Comparison of ENCODE assay signal across 8 cellular contexts in the genomic region with DNA sequence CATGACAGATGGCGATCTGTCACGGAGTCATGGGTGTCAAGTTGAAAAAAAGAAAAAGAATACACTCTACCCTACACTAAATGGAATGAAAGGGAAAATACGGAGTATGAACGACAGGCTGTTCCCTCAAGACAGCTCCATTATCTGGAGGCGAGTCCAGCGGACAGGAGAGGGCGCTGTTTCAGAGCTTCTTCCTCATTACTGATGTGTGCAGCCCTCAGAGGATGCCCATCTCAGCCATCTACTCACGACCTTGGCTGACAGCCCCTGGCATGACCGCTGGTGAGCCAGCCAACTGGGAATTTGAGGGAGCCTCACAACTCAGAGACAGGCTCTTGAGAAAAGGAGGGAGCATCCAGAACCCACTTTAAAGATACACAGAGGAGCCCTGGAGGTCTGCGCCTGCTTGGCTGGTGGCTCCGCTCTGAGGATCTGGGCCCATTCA. TPM values are rescaled to one million over a fixed set of nuclear protein-coding genes. Genes with fewer than 3 reads are reported as not detected.
A peak's percentile ranks its signal among the peaks of the same experiment; 100 is the strongest.
DNase-seq lines count a peak whose midpoint lies in the region; ATAC-seq and TF ChIP-seq lines count a peak whose summit lies in the region.

No MANE protein-coding gene starts in this region.

- H3K4me1 ChIP-seq in ascending aorta (peaks cover 0 to 3% of the 10 kb centered on the region in 2 donors), skeletal muscle satellite cell (ENCODE audit: control insufficient read depth, insufficient read depth, low read length) (peaks cover 67% of the 10 kb centered on the region)

- H3K36me3 Mint-ChIP-seq in T-helper 1 cell treated with Interleukin-12 subunit alpha and Interleukin-12 subunit beta and Interleukin-4 antibody, amounts not matched to agents 30 μg/mL and 1 μg/mL, for 36 hours (ENCODE audit: low read depth): peaks cover 3% of the 10 kb centered on the region

- H3K27ac ChIP-seq in 22Rv1 (no peak overlapping the region), ascending aorta (no peak overlapping the region)

- H3K9me3 ChIP-seq in ascending aorta: no peaks in the 10 kb centered on the region
- H3K9me3 ChIP-seq in skeletal muscle satellite cell (replicated peaks; ENCODE audit: low read length): no peaks in the 10 kb centered on the region

- ATAC-seq in HG03175 (IDR thresholded peaks at IDR 0.05; ENCODE audit: unreplicated experiment): no peak

- H3K27me3 ChIP-seq in ascending aorta: no peaks in the 10 kb centered on the region
- H3K27me3 ChIP-seq in skeletal muscle satellite cell (ENCODE audit: control insufficient read depth, insufficient read depth, low read length): no peaks in the 10 kb centered on the region

- peak overlapping the region; percentile 67 for H3K4me2 ChIP-seq in skeletal muscle satellite cell (ENCODE audit: low read length)

- H3K9me3 Mint-ChIP-seq in T-helper 1 cell treated with Interleukin-12 subunit alpha and Interleukin-12 subunit beta and Interleukin-4 antibody, amounts not matched to agents 30 μg/mL and 1 μg/mL, for 36 hours: no peaks in the 10 kb centered on the region

- peaks cover 61% of the 10 kb centered on the region for H3K4me1 Mint-ChIP-seq in T-helper 1 cell treated with Interleukin-12 subunit alpha and Interleukin-12 subunit beta and Interleukin-4 antibody, amounts not matched to agents 30 μg/mL and 1 μg/mL, for 36 hours (ENCODE audit: low read depth)

- DNase-seq in GM12865 (ENCODE audit: low read depth) (peak; percentile 86), KG1 (lab: John Stamatoyannopoulos, UW) (peak; percentile 60), ascending aorta (ENCODE audit: low spot score in 2 of 2) (peak in 1 of 2 donors; percentile 85), hippocampal formation (lab: John Stamatoyannopoulos, UW) (peak; percentile 32 to 46)

- H3K36me3 ChIP-seq in ascending aorta (no peaks in the 10 kb centered on the region), skeletal muscle satellite cell (ENCODE audit: insufficient read depth, low read length) (no peaks in the 10 kb centered on the region)

- TF ChIP-seq CTCF in 22Rv1 (IDR thresholded peaks at IDR 0.05) (peak; percentile 83), GM12865 (IDR thresholded peaks at IDR 0.05; ENCODE audit: insufficient read depth, low read depth, low read length, missing control alignments) (peak; percentile 82), ascending aorta (IDR thresholded peaks at IDR 0.05) (peak; percentile 33 to 54 (median 40))

- peak overlapping the region; percentile 88 for H3K4me3 Mint-ChIP-seq in T-helper 1 cell treated with Interleukin-12 subunit alpha and Interleukin-12 subunit beta and Interleukin-4 antibody, amounts not matched to agents 30 μg/mL and 1 μg/mL, for 36 hours

- H3K27me3 Mint-ChIP-seq in T-helper 1 cell treated with Interleukin-12 subunit alpha and Interleukin-12 subunit beta and Interleukin-4 antibody, amounts not matched to agents 30 μg/mL and 1 μg/mL, for 36 hours (ENCODE audit: low read depth): peaks cover 8% of the 10 kb centered on the region

- peak overlapping the region; percentile 83 for H3K9ac ChIP-seq in skeletal muscle satellite cell (ENCODE audit: low read depth, low read length)

- no peak overlapping the region for H3K4me3 ChIP-seq in GM12865 (ENCODE audit: low read depth, low read length)
- H3K4me3 ChIP-seq in ascending aorta: no peak overlapping the region
- peak overlapping the region; percentile 30 for H3K4me3 ChIP-seq in skeletal muscle satellite cell (ENCODE audit: low read length)

- intact Hi-C loops in ascending aorta (cut with DNase I): no loop called here

- peak overlapping the region; percentile 99 for H3K27ac Mint-ChIP-seq in T-helper 1 cell treated with Interleukin-12 subunit alpha and Interleukin-12 subunit beta and Interleukin-4 antibody, amounts not matched to agents 30 μg/mL and 1 μg/mL, for 36 hours

RNA-seq across cellular contexts. Expression of gene SMNDC1, which starts 49.6 kb away (rescaled TPM):
- 6.9 TPM for total RNA-seq in ascending aorta
- total RNA-seq in skeletal muscle satellite cell (2012; rRNA removed): 5.2 and 8.9 TPM in 2 replicates
